Comparison of ENCODE assay signal across 8 cellular contexts in genomic region chr13:42047561-42048322, GRCh38. TPM values are rescaled to one million over a fixed set of nuclear protein-coding genes. Genes with fewer than 3 reads are reported as not detected.
A peak's percentile ranks its signal among the peaks of the same experiment; 100 is the strongest.
DNase-seq lines count a peak whose midpoint lies in the region; ATAC-seq, FAIRE-seq and TF ChIP-seq lines count a peak whose summit lies in the region.

No MANE protein-coding gene starts in this region.

- H3K27me3 ChIP-seq in ascending aorta: no peaks in the 10 kb centered on the region
- H3K27me3 ChIP-seq in psoas muscle (ENCODE audit: insufficient read depth in 3 of 3, low read length in 2 of 3): no peaks in the 10 kb centered on the region

- FAIRE-seq in RCC 7860 (lab: Jason Lieb, UNC): no peak

- DNase-seq in C1 segment of cervical spinal cord (lab: John Stamatoyannopoulos, UW): peak in 8 of 14 donors; percentile 3 to 34 (median 12)
- peak; percentile 50 for DNase-seq in GM19238 (ENCODE audit: insufficient read length, low spot score)
- DNase-seq in RCC 7860 (ENCODE audit: low spot score): peak; percentile 39
- peak in 1 of 2 donors; percentile 70 for DNase-seq in ascending aorta (ENCODE audit: low spot score in 2 of 2)
- peak; percentile 61 for DNase-seq in hepatic stellate cell (ENCODE audit: low spot score)
- DNase-seq in psoas muscle: peak; percentile 32 to 57

- H3K27ac ChIP-seq in ascending aorta (peak overlapping the region; percentile 91 to 99), psoas muscle (peak overlapping the region; percentile 78)

- intact Hi-C loops in ascending aorta (cut with DNase I): loop anchor here (1.0 to 10.0 kb wide), 9 partner anchors 7 to 1383 kb away; partner anchors contain the start of genes AKAP11, FOXO1, MRPS31 and VWA8
- intact Hi-C loops in psoas muscle (cut with DNase I): loop anchor here in 1 of 2 donors (10.0 kb wide), 1 partner anchor 383 kb away; no protein-coding TSS in a partner anchor

- TF ChIP-seq CTCF in ascending aorta (IDR thresholded peaks at IDR 0.05) (no peak), psoas muscle (IDR thresholded peaks at IDR 0.05) (no peak)

- H3K4me3 ChIP-seq in ascending aorta (peak overlapping the region; percentile 86 to 96), psoas muscle (peak overlapping the region; percentile 88)

- H3K36me3 ChIP-seq in ascending aorta (no peaks in the 10 kb centered on the region), psoas muscle (ENCODE audit: insufficient read depth in 1 of 2, low read depth in 1 of 2) (no peaks in the 10 kb centered on the region)

- H3K4me1 ChIP-seq in ascending aorta (peaks cover 2 to 7% of the 10 kb centered on the region in 2 donors), psoas muscle (peaks cover 11% of the 10 kb centered on the region)

- H3K9me3 ChIP-seq in ascending aorta (no peaks in the 10 kb centered on the region), psoas muscle (no peaks in the 10 kb centered on the region)

- 1 to 3% (median 3%) methylated on average over 49 to 50 of the region's 50 CpGs for WGBS in psoas muscle, 3 donors

- ATAC-seq in HG03460 (IDR thresholded peaks at IDR 0.05; ENCODE audit: unreplicated experiment): peak; percentile 40
- ATAC-seq in psoas muscle: peak in 3 of 4 donors; percentile 9 to 23 (median 20)
- no peak for ATAC-seq in GM18517 (IDR thresholded peaks at IDR 0.05; ENCODE audit: unreplicated experiment)

RNA-seq across cellular contexts. Expression of gene DGKH, which starts 0.7 kb away (rescaled TPM):
- 16.0 TPM for total RNA-seq in ascending aorta
- total RNA-seq in psoas muscle: 1 to 10 TPM; 2.1 to 4.6 (median 3.9) TPM
- polyA plus RNA-seq in psoas muscle: under 1 TPM; 0.42 to 0.63 (median 0.51) TPM
